ENCODE assay signal across 9 cellular contexts in genomic region chr10:100737359-100738054, GRCh38. TPM values are rescaled to one million over a fixed set of nuclear protein-coding genes. Genes with fewer than 3 reads are reported as not detected.
A peak's percentile ranks its signal among the peaks of the same experiment; 100 is the strongest.
DNase-seq lines count a peak whose midpoint lies in the region; ATAC-seq and TF ChIP-seq lines count a peak whose summit lies in the region.
"Had no signal": no experiment of that assay in that cellular context is flagged by ENCODE, and none has a peak within 500 bp of the region (broad histone marks: within the 10 kb centered on the region; RNA-seq: fewer than 3 reads in every experiment).

No MANE protein-coding gene starts in this region.

- H3K4me1 ChIP-seq in ACC112 (ENCODE audit: control insufficient read depth, insufficient read depth, low read length, unreplicated experiment) (no peaks in the 10 kb centered on the region), HEK293 (ENCODE audit: control insufficient read depth, insufficient read depth, low read length) (no peaks in the 10 kb centered on the region), SJCRH30 (peaks cover 14% of the 10 kb centered on the region)
- H3K4me1 ChIP-seq in naive thymus-derived CD4-positive, alpha-beta T cell (ENCODE audit: control insufficient read depth in 2 of 2, insufficient read depth in 2 of 2, low read length in 2 of 2) = peaks cover 4 to 5% of the 10 kb centered on the region in 2 donors

- peaks cover 100% of the 10 kb centered on the region for H3K27me3 ChIP-seq in ACC112 (ENCODE audit: insufficient read depth, low read length)
- peaks cover 6 to 29% of the 10 kb centered on the region in 2 donors for H3K27me3 ChIP-seq in naive thymus-derived CD4-positive, alpha-beta T cell (ENCODE audit: control insufficient read depth in 2 of 2, insufficient read depth in 2 of 2, low read length in 2 of 2)
- peaks cover 47% of the 10 kb centered on the region for H3K27me3 ChIP-seq in SJCRH30

- peaks cover 22% of the 10 kb centered on the region for H3K4me1 Mint-ChIP-seq in brain
- peaks cover 11 to 34% (median 31%) of the 10 kb centered on the region in 7 donors for H3K4me1 Mint-ChIP-seq in naive thymus-derived CD4-positive, alpha-beta T cell

- H3K9me3 Mint-ChIP-seq in brain = peaks cover 0 to 11% (median 0%) of the 10 kb centered on the region in 5 experiments
- peaks cover 0 to 2% (median 0%) of the 10 kb centered on the region in 11 donors for H3K9me3 Mint-ChIP-seq in naive thymus-derived CD4-positive, alpha-beta T cell

- DNase-seq in naive thymus-derived CD4-positive, alpha-beta T cell = no peak
- DNase-seq in MV-4-11 (lab: John Stamatoyannopoulos, UW) = no peak
- DNase-seq in SJCRH30 = no peak
- no peak for DNase-seq in HuH-7 (ENCODE audit: low spot score)

- H3K4me3 ChIP-seq in ACC112 (ENCODE audit: low read depth, low read length) = peak overlapping the region; percentile 51
- H3K4me3 ChIP-seq in HEK293 (ENCODE audit: low read depth, low read length) = no peak overlapping the region
- peak overlapping the region; percentile 31 for H3K4me3 ChIP-seq in naive thymus-derived CD4-positive, alpha-beta T cell (ENCODE audit: low read length)
- no peak overlapping the region for H3K4me3 ChIP-seq in SJCRH30

- H3K27ac Mint-ChIP-seq in brain = peak overlapping the region in 2 of 5 experiments; percentile 66 to 80
- peak overlapping the region in 1 of 9 donors; percentile 36 for H3K27ac Mint-ChIP-seq in naive thymus-derived CD4-positive, alpha-beta T cell

- intact Hi-C loops in naive thymus-derived CD4-positive, alpha-beta T cell (cut with micrococcal nuclease) = no loop called here

- CTCF ChIA-PET in HEK293 (lab: Yijun Ruan, JAX) = no interaction called here
- CTCF ChIA-PET in naive thymus-derived CD4-positive, alpha-beta T cell (lab: Charles Lee) = no interaction called here

- H3K79me2 ChIP-seq in ACC112 (ENCODE audit: control insufficient read depth, insufficient read depth, low read length, unreplicated experiment) = no peaks in the 10 kb centered on the region

- POLR2A ChIA-PET in HEK293 (lab: Yijun Ruan, JAX) = no interaction called here
- POLR2A ChIA-PET in naive thymus-derived CD4-positive, alpha-beta T cell (lab: Charles Lee) = no interaction called here

- H3K36me3 ChIP-seq in ACC112 (ENCODE audit: insufficient read depth, low read length) = no peaks in the 10 kb centered on the region
- no peaks in the 10 kb centered on the region for H3K36me3 ChIP-seq in HEK293 (ENCODE audit: control insufficient read depth in 2 of 2, insufficient read depth in 1 of 2, low read length in 2 of 2)
- no peaks in the 10 kb centered on the region for H3K36me3 ChIP-seq in naive thymus-derived CD4-positive, alpha-beta T cell (ENCODE audit: control insufficient read depth in 2 of 3, insufficient read depth in 3 of 3, low read length in 3 of 3)
- no peaks in the 10 kb centered on the region for H3K36me3 ChIP-seq in SJCRH30

- no peaks in the 10 kb centered on the region for H3K9me3 ChIP-seq in HEK293 (ENCODE audit: control insufficient read depth, insufficient read depth, low read depth, low read length)
- no peaks in the 10 kb centered on the region for H3K9me3 ChIP-seq in naive thymus-derived CD4-positive, alpha-beta T cell (ENCODE audit: control insufficient read depth in 2 of 3, low read length in 3 of 3)
- no peaks in the 10 kb centered on the region for H3K9me3 ChIP-seq in SJCRH30 (replicated peaks)

- no peaks in the 10 kb centered on the region for H3K36me3 Mint-ChIP-seq in brain
- peaks cover 0 to 5% (median 0%) of the 10 kb centered on the region in 5 donors for H3K36me3 Mint-ChIP-seq in naive thymus-derived CD4-positive, alpha-beta T cell

- no peak for TF ChIP-seq CTCF in HEK293 (tag by site-specific recombination; IDR thresholded peaks at IDR 0.05)
- TF ChIP-seq CTCF in brain (conservative IDR thresholded peaks at IDR 0.05) = no peak

- H3K27me3 Mint-ChIP-seq in brain = peaks cover 100% of the 10 kb centered on the region
- H3K27me3 Mint-ChIP-seq in naive thymus-derived CD4-positive, alpha-beta T cell = peaks cover 76 to 95% (median 79%) of the 10 kb centered on the region in 5 donors

- no peak overlapping the region for H2AFZ ChIP-seq in ACC112 (ENCODE audit: low read length, unreplicated experiment)

- no peak for ATAC-seq in naive thymus-derived CD4-positive, alpha-beta T cell
- no peak for ATAC-seq in GM21528 (IDR thresholded peaks at IDR 0.05; ENCODE audit: low FRiP score, unreplicated experiment)

- peak overlapping the region; percentile 57 to 83 (median 71) for H3K4me3 Mint-ChIP-seq in brain
- H3K4me3 Mint-ChIP-seq in naive thymus-derived CD4-positive, alpha-beta T cell = peak overlapping the region; percentile 35 to 86 (median 72)

- H3K27ac ChIP-seq in ACC112 (ENCODE audit: low read depth, low read length) (no peak overlapping the region), HEK293 (ENCODE audit: extremely low read depth, low read depth, low read length) (no peak overlapping the region), SJCRH30 (no peak overlapping the region)
- H3K27ac ChIP-seq in naive thymus-derived CD4-positive, alpha-beta T cell (ENCODE audit: low read depth, low read length) = no peak overlapping the region
- H3K27ac ChIP-seq: dorsolateral prefrontal cortex had no signal

TF ChIP-seq in HEK293, 187 proteins besides CTCF, POLR2A, EP300 and RAD21:
- TF ChIP-seq ZNF600 (tag by site-specific recombination; IDR thresholded peaks at IDR 0.05) (0 out of 2 replicates have a peak, but pooled peaks have one; percentile 38), SP2 (tag by site-specific recombination; IDR thresholded peaks at IDR 0.05) (no peak), YY2 (tag by site-specific recombination; IDR thresholded peaks at IDR 0.05) (no peak), ZFP41 (tag by site-specific recombination; IDR thresholded peaks at IDR 0.05; ENCODE audit: borderline replicate concordance) (no peak)

RNA-seq across cellular contexts. Expression of gene PAX2, which starts 7.9 kb away (rescaled TPM):
- polyA plus RNA-seq in brain (ENCODE audit: insufficient read depth, low read depth, low replicate concordance) = not detected
- not detected for total RNA-seq in naive thymus-derived CD4-positive, alpha-beta T cell
- not detected for polyA plus RNA-seq in naive thymus-derived CD4-positive, alpha-beta T cell
- total RNA-seq in SJCRH30 (2014; rRNA removed; shearing (Covaris generic)) = 2.1 and 2.4 TPM in 2 replicates

Comparison
In these comparisons a context has a peak if more than half of its experiments do, and no peak if none do; other contexts are left out.
1. H3K4me3 ChIP-seq: peak in ACC112 (single experiment) and naive thymus-derived CD4-positive, alpha-beta T cell (single experiment); none in HEK293 (single experiment) and SJCRH30 (single experiment).